In the genomic region with DNA sequence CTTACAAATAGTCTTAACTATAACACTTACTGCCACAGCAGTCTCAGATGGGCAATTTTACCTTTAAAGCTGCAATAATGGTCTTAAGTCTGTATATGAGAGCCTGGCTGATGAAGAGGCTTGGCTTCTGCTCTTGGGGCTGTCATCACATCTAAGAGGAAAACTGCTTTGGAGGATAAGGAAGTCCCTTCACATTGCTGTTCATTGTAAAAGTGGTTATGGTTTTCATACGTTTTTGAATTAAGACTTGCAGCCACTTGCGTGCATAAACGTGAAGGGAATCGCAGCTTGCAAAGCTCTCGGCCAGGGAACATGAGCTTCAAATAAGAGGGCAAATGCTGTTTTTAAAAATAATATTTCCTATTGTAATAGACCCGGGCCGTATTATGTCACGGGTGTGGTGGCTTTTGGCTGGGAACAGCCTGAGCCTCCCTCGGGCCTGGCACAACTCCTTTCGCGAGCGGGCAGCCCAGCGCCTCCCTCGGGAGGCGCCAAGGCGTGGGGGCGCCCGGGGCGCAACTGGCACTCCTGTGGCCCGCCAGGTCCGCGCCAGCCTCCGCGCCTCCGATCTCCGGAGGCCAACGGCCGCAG, we compare ENCODE assay signal across 8 cellular contexts. TPM values are rescaled to one million over a fixed set of nuclear protein-coding genes. Genes with fewer than 3 reads are reported as not detected.
DNase-seq lines count a peak whose midpoint lies in the region; ATAC-seq and TF ChIP-seq lines count a peak whose summit lies in the region.

No MANE protein-coding gene starts in this region.

- no peaks in the 10 kb centered on the region for H3K36me3 Mint-ChIP-seq in activated T-cell treated with anti-CD3 and anti-CD28 coated beads, Interleukin-2, amount 50 U/mL, for 24 hours (ENCODE audit: low read depth)
- H3K36me3 Mint-ChIP-seq in T-helper 17 cell (ENCODE audit: low read depth) (peaks cover 2% of the 10 kb centered on the region), progenitor cell of endocrine pancreas (ENCODE audit: insufficient read depth) (no peaks in the 10 kb centered on the region)

- H3K27ac Mint-ChIP-seq in activated T-cell treated with anti-CD3 and anti-CD28 coated beads, Interleukin-2, amount 50 U/mL, for 24 hours, result no peak overlapping the region
- no peak overlapping the region for H3K27ac Mint-ChIP-seq in T-helper 17 cell
- H3K27ac Mint-ChIP-seq in progenitor cell of endocrine pancreas, result no peak overlapping the region

- no peaks in the 10 kb centered on the region for H3K9me3 ChIP-seq in T-helper 17 cell (ENCODE audit: control insufficient read depth, low read length, poor library complexity, severe bottlenecking)

- no peak for DNase-seq in activated T-cell treated with anti-CD3 and anti-CD28 coated beads, Interleukin-2, amount 50 U/mL, for 24 hours
- no peak for DNase-seq in activated T-cell treated with anti-CD3 and anti-CD28 coated beads, Interleukin-2, amount 50 U/mL, for 1 hour
- DNase-seq in T-helper 17 cell, result no peak
- peak; percentile 6 for DNase-seq in globus pallidus (ENCODE audit: low spot score)
- no peak for DNase-seq in progenitor cell of endocrine pancreas (ENCODE audit: low spot score, unreplicated experiment)
- no peak for DNase-seq in activated gamma-delta T cell treated with Interleukin-2 at 50 U/mL for 16 hours
- DNase-seq in inferior parietal cortex (ENCODE audit: extremely low spot score), result no peak

- H3K9me3 Mint-ChIP-seq in activated T-cell treated with anti-CD3 and anti-CD28 coated beads, Interleukin-2, amount 50 U/mL, for 24 hours, result no peaks in the 10 kb centered on the region
- no peaks in the 10 kb centered on the region for H3K9me3 Mint-ChIP-seq in progenitor cell of endocrine pancreas (ENCODE audit: low read depth)

- peaks cover 3% of the 10 kb centered on the region for H3K4me1 Mint-ChIP-seq in activated T-cell treated with anti-CD3 and anti-CD28 coated beads, Interleukin-2, amount 50 U/mL, for 24 hours (ENCODE audit: low read depth)
- H3K4me1 Mint-ChIP-seq in T-helper 17 cell, result peaks cover 2% of the 10 kb centered on the region
- H3K4me1 Mint-ChIP-seq in progenitor cell of endocrine pancreas (ENCODE audit: low read depth), result peaks cover 18% of the 10 kb centered on the region

- peaks cover 71% of the 10 kb centered on the region for H3K27me3 Mint-ChIP-seq in activated T-cell treated with anti-CD3 and anti-CD28 coated beads, Interleukin-2, amount 50 U/mL, for 24 hours
- H3K27me3 Mint-ChIP-seq in T-helper 17 cell (peaks cover 48% of the 10 kb centered on the region), progenitor cell of endocrine pancreas (peaks cover 64% of the 10 kb centered on the region)

- no peak for TF ChIP-seq CTCF in progenitor cell of endocrine pancreas (IDR thresholded peaks at IDR 0.05; ENCODE audit: unreplicated experiment)

- peak overlapping the region; percentile 59 for H3K4me3 Mint-ChIP-seq in activated T-cell treated with anti-CD3 and anti-CD28 coated beads, Interleukin-2, amount 50 U/mL, for 24 hours
- H3K4me3 Mint-ChIP-seq in T-helper 17 cell (peak overlapping the region; percentile 72), progenitor cell of endocrine pancreas (ENCODE audit: low read depth) (peak overlapping the region; percentile 69)

- ATAC-seq in T-helper 17 cell (no peak), GM19452 (IDR thresholded peaks at IDR 0.05; ENCODE audit: unreplicated experiment) (no peak)

RNA-seq across cellular contexts. Expression of a gene that starts 0.6 kb away (rescaled TPM):
- total RNA-seq in T-helper 17 cell (under 1 TPM; 0.05 to 0.16 TPM), progenitor cell of endocrine pancreas (15.0 and 17.0 TPM in 2 replicates)

RNA-seq across cellular contexts. Expression of a gene that starts 59.9 kb away (rescaled TPM):
- total RNA-seq in T-helper 17 cell (10 to 100 TPM; 35.8 to 41.6 TPM), progenitor cell of endocrine pancreas (20.6 and 21.8 TPM in 2 replicates)

RNA-seq across cellular contexts. Expression of a gene that starts 60.0 kb away (rescaled TPM):
- total RNA-seq in T-helper 17 cell, result 10 to 100 TPM; 28.1 to 34.5 TPM
- total RNA-seq in progenitor cell of endocrine pancreas, result 27.3 and 28.4 TPM in 2 replicates

Comparison
In these comparisons a context has a peak if more than half of its experiments do, and no peak if none do; other contexts are left out.
1. RNA of a gene that starts 0.6 kb away (total RNA-seq): 15.0 to 17.0 TPM in progenitor cell of endocrine pancreas; 0.05 to 0.16 TPM in T-helper 17 cell; every median in the first group is over 10 times any median in the second.
2. Peak in every context shown above with its lines, with median percentiles within 50 percentile points of each other: H3K4me3 Mint-ChIP-seq.